18 cellular contexts compared by ENCODE assay signal in the genomic region with DNA sequence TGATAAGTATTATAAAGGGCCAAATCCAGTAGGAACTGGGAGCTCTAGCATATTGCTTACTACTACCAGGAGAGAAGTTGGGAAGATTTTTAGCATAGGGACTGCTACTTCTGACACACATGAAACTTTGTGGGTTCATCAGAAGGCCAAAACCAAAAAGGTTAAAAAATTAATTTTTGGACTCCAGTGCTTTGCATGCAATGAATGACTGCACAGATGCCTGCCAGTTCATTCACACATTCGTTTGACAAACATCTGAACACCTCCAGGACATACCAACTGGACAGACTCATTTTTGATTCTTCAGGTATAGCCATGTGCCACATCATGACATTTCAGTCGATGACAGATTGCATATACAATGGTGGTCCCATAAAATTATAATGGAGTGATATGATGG.
"Had no signal": no experiment of that assay in that cellular context is flagged by ENCODE, and none has a peak within 500 bp of the region (broad histone marks: within the 10 kb centered on the region; RNA-seq: fewer than 3 reads in every experiment).

No MANE protein-coding gene starts in this region.

- H3K36me3 ChIP-seq: esophagus squamous epithelium, transverse colon, vagina had no signal

- H3K4me1 ChIP-seq: vagina had no signal

- H3K27ac ChIP-seq: vagina had no signal

- ATAC-seq: natural killer cell treated with Interleukin-12 subunit alpha and Interleukin-12 subunit beta and Interleukin-15 and Interleukin-18, amount 100 ng/mL, for 72 hours; stimulated activated naive CD8-positive, alpha-beta T cell treated with anti-CD3 and anti-CD28 coated beads, Interleukin-15, Interleukin-2, amounts not matched to agents 100 U/mL and 50 U/mL, for 24 hours had no signal

- H3K27me3 ChIP-seq: esophagus squamous epithelium, transverse colon, vagina had no signal

- H3K4me3 ChIP-seq: esophagus squamous epithelium, transverse colon, vagina had no signal

- DNase-seq: activated CD4-positive, alpha-beta T cell treated with anti-CD3 and anti-CD28 coated beads, Interleukin-2, amount 50 U/mL, for 1 hour; activated CD8-positive, alpha-beta memory T cell treated with anti-CD3 and anti-CD28 coated beads for 24 hours; activated naive CD8-positive, alpha-beta T cell treated with anti-CD3 and anti-CD28 coated beads for 36 hours; cortex of kidney; effector CD4-positive, alpha-beta T cell; esophagus squamous epithelium; glutamatergic neuron; kidney glomerular epithelial cell; left ventricle myocardium superior; mesendoderm; nucleus accumbens; posterior cingulate gyrus; right cardiac atrium; stimulated activated CD4-positive, alpha-beta T cell treated with anti-CD3 and anti-CD28 coated beads, Interleukin-4, amount 100 ng/mL, for 24 hours; stimulated activated naive CD8-positive, alpha-beta T cell treated with anti-CD3 and anti-CD28 coated beads, Interleukin-15, Interleukin-2, amounts not matched to agents 100 U/mL and 50 U/mL, for 24 hours; transverse colon had no signal

- H3K9me3 ChIP-seq: esophagus squamous epithelium, transverse colon, vagina had no signal
